Comparison of ENCODE assay signal across 8 cellular contexts in the genomic region with DNA sequence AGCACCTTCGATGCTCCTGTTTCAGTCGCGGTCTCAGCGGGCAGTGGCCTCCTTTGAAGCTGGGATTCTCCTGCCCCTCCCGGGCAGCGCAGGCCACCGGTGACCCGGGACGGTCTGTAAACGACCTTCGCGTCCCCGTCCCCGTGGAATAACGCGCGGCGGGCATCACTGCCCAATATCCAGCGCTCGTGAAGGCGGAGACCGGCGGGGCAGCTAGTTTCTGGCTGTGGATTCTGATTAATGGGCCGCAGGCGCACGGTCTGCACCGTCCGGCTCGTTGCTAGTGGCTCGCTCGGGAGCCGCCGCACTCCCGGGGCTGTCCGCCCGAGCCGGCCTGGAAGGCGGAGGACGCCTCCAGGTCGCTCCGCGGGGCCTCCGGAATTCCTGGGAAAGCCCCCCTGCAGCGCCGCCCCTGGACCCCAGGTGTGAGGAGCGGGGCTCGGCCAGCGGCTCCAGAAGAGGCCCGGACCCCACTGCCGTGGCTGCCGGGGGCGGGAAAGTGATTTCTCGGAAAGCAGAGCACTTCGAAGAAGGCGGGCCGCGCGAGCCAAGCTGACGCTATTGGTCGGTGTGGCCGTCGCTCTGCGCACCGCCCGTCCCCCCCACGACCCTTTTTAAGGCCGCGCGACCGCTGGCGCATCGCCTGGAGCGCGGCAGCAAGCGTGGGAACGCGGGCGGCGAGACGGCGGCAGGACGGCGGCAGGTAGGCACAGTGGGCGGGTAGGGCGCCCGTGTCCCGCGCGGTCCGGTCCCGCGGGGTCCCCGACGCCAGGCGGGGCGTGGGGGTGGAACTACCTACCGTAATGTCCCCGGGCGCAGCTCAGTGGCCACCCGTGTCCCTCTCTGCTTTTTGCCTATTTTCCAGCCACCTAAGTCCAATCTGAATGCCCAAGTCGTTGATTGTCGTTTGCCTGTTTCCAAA. TPM values are rescaled to one million over a fixed set of nuclear protein-coding genes. Genes with fewer than 3 reads are reported as not detected.
DNase-seq lines count a peak whose midpoint lies in the region; ATAC-seq lines count a peak whose summit lies in the region.

Gene IRF8, plus strand, starts transcription at position 642 of the 922 bp plus-strand sequence. CDS start 3,854 bp downstream, outside the sequence.

- H3K27ac Mint-ChIP-seq in CD8-positive, alpha-beta memory T cell: peak within 1 kb of the TSS in 4 of 8 donors; percentile 27 to 77 (median 70)

- no peaks in the 10 kb centered on the region for H3K9me3 ChIP-seq in CD8-positive, alpha-beta memory T cell (ENCODE audit: low read length)

- CTCF ChIA-PET in CD8-positive, alpha-beta memory T cell (lab: Charles Lee): interaction anchor here (1.4 to 2.7 kb wide), 2 partner anchors 37 to 77 kb away, joined by 3 to 11 read pairs; no protein-coding TSS in a partner anchor

- ATAC-seq in GM21528 (IDR thresholded peaks at IDR 0.05; ENCODE audit: low FRiP score, unreplicated experiment) (peak; percentile 43), left cardiac atrium (peak; percentile 86 to 92)

- WGBS in urinary bladder: 1% methylated on average over 102 of the region's 102 CpGs

- H3K4me3 Mint-ChIP-seq in CD8-positive, alpha-beta memory T cell: peak within 1 kb of the TSS; percentile 80 to 90 (median 85)

- POLR2A ChIA-PET in CD8-positive, alpha-beta memory T cell (lab: Charles Lee): interaction anchor here (0.6 kb wide), 1 partner anchor 83 kb away, joined by 3 read pairs; no protein-coding TSS in a partner anchor

- no peaks in the 10 kb centered on the region for H3K36me3 Mint-ChIP-seq in CD8-positive, alpha-beta memory T cell

- DNase-seq in CD8-positive, alpha-beta memory T cell: peak; percentile 46 to 75 (median 64)
- DNase-seq in NOMO-1 treated with DMSO at 0.1 percent for 48 hours (lab: John Stamatoyannopoulos, UW; ENCODE audit: unreplicated experiment): peak; percentile 77
- peak; percentile 62 for DNase-seq in activated gamma-delta T cell treated with anti-CD3 and anti-CD28 coated beads, Interleukin-2, amount 50 U/mL, for 16 hours (ENCODE audit: low read depth)
- DNase-seq in left cardiac atrium: peak; percentile 80
- peak; percentile 14 for DNase-seq in putamen (ENCODE audit: low spot score)
- DNase-seq in SKM-1 (lab: John Stamatoyannopoulos, UW; ENCODE audit: unreplicated experiment): no peak

- H3K36me3 ChIP-seq in CD8-positive, alpha-beta memory T cell (ENCODE audit: insufficient read depth, low read length): no peaks in the 10 kb centered on the region
- no peaks in the 10 kb centered on the region for H3K36me3 ChIP-seq in urinary bladder (ENCODE audit: insufficient read depth)

- no peaks in the 10 kb centered on the region for H3K9me3 Mint-ChIP-seq in CD8-positive, alpha-beta memory T cell

- peaks cover 13 to 35% of the 10 kb centered on the region in 2 donors for H3K27me3 Mint-ChIP-seq in CD8-positive, alpha-beta memory T cell

- peaks cover 38 to 51% (median 43%) of the 10 kb centered on the region in 3 donors for H3K4me1 Mint-ChIP-seq in CD8-positive, alpha-beta memory T cell

- peaks cover 3% of the 10 kb centered on the region for H3K27me3 ChIP-seq in CD8-positive, alpha-beta memory T cell (ENCODE audit: insufficient read depth, low read length, poor library complexity, severe bottlenecking)

- H3K27ac ChIP-seq in CD8-positive, alpha-beta memory T cell (ENCODE audit: low read depth, low read length): no peak within 1 kb of the TSS
- no peak within 1 kb of the TSS for H3K27ac ChIP-seq in urinary bladder (ENCODE audit: low read depth)

- intact Hi-C loops in left cardiac atrium (cut with DNase I): no loop called here

- H3K4me3 ChIP-seq in CD8-positive, alpha-beta memory T cell (ENCODE audit: low read length): peak within 1 kb of the TSS; percentile 63
- H3K4me3 ChIP-seq in urinary bladder (ENCODE audit: low read depth, low read length): peak within 1 kb of the TSS; percentile 55

- peaks cover 34% of the 10 kb centered on the region for H3K4me1 ChIP-seq in CD8-positive, alpha-beta memory T cell (ENCODE audit: insufficient read depth, low read length)
- H3K4me1 ChIP-seq in urinary bladder (ENCODE audit: insufficient read depth): no peaks in the 10 kb centered on the region

RNA-seq across cellular contexts. Expression of gene IRF8, which starts in this region (rescaled TPM):
- total RNA-seq in CD8-positive, alpha-beta memory T cell: 10 to 100 TPM; 19.2 to 22.0 TPM
- polyA plus RNA-seq in CD8-positive, alpha-beta memory T cell: 2.1 TPM
- 10 to 100 TPM in 1 of 2 donors, 1 to 10 TPM in 1; 9.2 to 15.6 TPM for total RNA-seq in left cardiac atrium
- 20.6 TPM for total RNA-seq in urinary bladder
- polyA plus RNA-seq in urinary bladder: 7.3 TPM
